ENCODE assay signal across 8 cellular contexts in the genomic region with DNA sequence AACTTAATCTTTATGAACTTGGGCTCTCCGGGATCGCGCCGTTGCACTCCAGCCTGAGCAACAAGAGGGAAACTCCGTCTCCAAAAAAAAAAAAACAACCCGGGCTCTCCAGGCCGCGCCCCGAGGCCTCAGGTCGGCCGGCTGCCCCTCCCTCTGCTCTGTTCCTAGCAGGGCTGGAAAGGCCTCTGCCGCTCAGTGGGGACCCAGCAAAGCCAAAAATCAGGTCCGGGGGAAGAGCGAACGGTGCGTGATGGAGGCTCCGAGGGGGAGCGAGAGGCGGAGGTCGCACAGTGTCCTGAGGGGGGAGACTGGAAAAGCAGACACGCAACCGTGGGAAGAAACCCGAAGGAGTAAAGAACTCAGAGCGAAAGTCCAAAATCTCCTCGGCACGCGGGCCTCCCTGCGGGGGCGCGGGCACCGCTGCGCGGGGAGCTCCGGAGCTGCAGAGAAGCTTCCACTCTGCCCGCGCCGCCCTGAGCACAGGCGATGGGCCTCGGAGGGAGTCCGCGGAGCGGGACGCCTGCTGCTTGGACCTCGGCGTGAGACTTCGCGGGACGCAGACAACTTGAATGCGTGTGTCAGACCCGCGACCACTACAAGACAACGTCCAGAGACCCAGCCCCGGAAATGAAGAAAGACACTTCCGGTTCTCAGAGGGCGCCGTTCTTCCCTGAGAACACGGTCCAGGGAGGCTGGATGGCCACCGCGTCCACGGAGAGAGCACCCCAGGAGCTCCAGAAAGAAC.
A peak's percentile ranks its signal among the peaks of the same experiment; 100 is the strongest.
DNase-seq lines count a peak whose midpoint lies in the region; ATAC-seq and TF ChIP-seq lines count a peak whose summit lies in the region.

No MANE protein-coding gene starts in this region.

- H3K4me1 Mint-ChIP-seq in CD4-positive, alpha-beta memory T cell, result peaks cover 0 to 10% (median 3%) of the 10 kb centered on the region in 4 donors
- H3K4me1 Mint-ChIP-seq in neural crest cell, result peaks cover 4% of the 10 kb centered on the region

- H3K4me3 ChIP-seq in CD4-positive, alpha-beta memory T cell (ENCODE audit: low read length in 2 of 2), result no peak overlapping the region
- H3K4me3 ChIP-seq in RWPE2 (ENCODE audit: severe bottlenecking), result peak overlapping the region; percentile 26
- peak overlapping the region; percentile 47 to 54 for H3K4me3 ChIP-seq in esophagus (ENCODE audit: low read depth in 1 of 2, low read length in 2 of 2)

- peak overlapping the region in 1 of 7 donors; percentile 42 for H3K27ac Mint-ChIP-seq in CD4-positive, alpha-beta memory T cell
- H3K27ac Mint-ChIP-seq in neural crest cell (ENCODE audit: unreplicated experiment), result peak overlapping the region; percentile 31

- 10 to 17% methylated on average over 60 of the region's 60 CpGs for WGBS in esophagus, 2 donors

- no peaks in the 10 kb centered on the region for H3K4me1 ChIP-seq in CD4-positive, alpha-beta memory T cell (ENCODE audit: insufficient read depth, low read length)
- H3K4me1 ChIP-seq in RWPE2 (ENCODE audit: insufficient read depth, poor library complexity, severe bottlenecking), result no peaks in the 10 kb centered on the region
- peaks cover 0 to 5% of the 10 kb centered on the region in 2 donors for H3K4me1 ChIP-seq in esophagus (ENCODE audit: control insufficient read depth in 2 of 2, insufficient read depth in 2 of 2, low read length in 1 of 2)

- DNase-seq in CD4-positive, alpha-beta memory T cell, result peak in 1 of 5 donors; percentile 0
- DNase-seq in RWPE2 (ENCODE audit: low spot score) (no peak), neural crest cell (ENCODE audit: low read depth, low spot score) (peak; percentile 2), NCI-H1105 treated with DMSO at 0.1 percent for 48 hours (lab: John Stamatoyannopoulos, UW) (no peak), GM13977 (ENCODE audit: low spot score) (no peak)

- ATAC-seq in RWPE2 (ENCODE audit: low read depth), result peak; percentile 46; the same call in 2 of the 3 replicates
- no peak for ATAC-seq in GM18517 (IDR thresholded peaks at IDR 0.05; ENCODE audit: unreplicated experiment)
- ATAC-seq in GM21390 (IDR thresholded peaks at IDR 0.05; ENCODE audit: unreplicated experiment), result no peak

- no peaks in the 10 kb centered on the region for H3K36me3 Mint-ChIP-seq in CD4-positive, alpha-beta memory T cell
- H3K36me3 Mint-ChIP-seq in neural crest cell (ENCODE audit: low read depth), result no peaks in the 10 kb centered on the region

- peaks cover 7 to 12% of the 10 kb centered on the region in 2 donors for H3K27me3 Mint-ChIP-seq in CD4-positive, alpha-beta memory T cell
- peaks cover 6% of the 10 kb centered on the region for H3K27me3 Mint-ChIP-seq in neural crest cell (ENCODE audit: low read depth)

- POLR2A ChIA-PET in CD4-positive, alpha-beta memory T cell (lab: Charles Lee; ENCODE audit: partially characterized antibody), result no interaction called here

- intact Hi-C loops in CD4-positive, alpha-beta memory T cell (cut with micrococcal nuclease), result no loop called here

- in situ Hi-C loops in GM13977 (cut with MboI; ENCODE audit: low pct_unique_long_range_greater_than_20kb, low sequenced_read_pairs, unreplicated experiment), result no loop called here

- CTCF ChIA-PET in CD4-positive, alpha-beta memory T cell (lab: Charles Lee; ENCODE audit: partially characterized antibody), result no interaction called here

- H3K36me3 ChIP-seq in CD4-positive, alpha-beta memory T cell (ENCODE audit: insufficient read depth, low read length), result no peaks in the 10 kb centered on the region
- H3K36me3 ChIP-seq in RWPE2 (ENCODE audit: low read depth) (no peaks in the 10 kb centered on the region), esophagus (ENCODE audit: control insufficient read depth in 2 of 2, insufficient read depth in 2 of 2, low read length in 1 of 2) (no peaks in the 10 kb centered on the region)

- no peak overlapping the region for H3K27ac ChIP-seq in CD4-positive, alpha-beta memory T cell (ENCODE audit: low read depth, low read length)
- H3K27ac ChIP-seq in RWPE2 (ENCODE audit: poor library complexity, severe bottlenecking) (no peak overlapping the region), esophagus (ENCODE audit: low read depth in 2 of 2, low read length in 1 of 2) (no peak overlapping the region)

- no peaks in the 10 kb centered on the region for H3K27me3 ChIP-seq in CD4-positive, alpha-beta memory T cell (ENCODE audit: insufficient read depth, low read length)
- H3K27me3 ChIP-seq in RWPE2 (ENCODE audit: insufficient read depth, poor library complexity, severe bottlenecking) (peaks cover 17% of the 10 kb centered on the region), esophagus (ENCODE audit: control insufficient read depth in 1 of 2, insufficient read depth in 2 of 2, low read length in 2 of 2) (no peaks in the 10 kb centered on the region)

- no peaks in the 10 kb centered on the region for H3K9me3 ChIP-seq in CD4-positive, alpha-beta memory T cell (ENCODE audit: control insufficient read depth in 1 of 2, low read length in 2 of 2)
- H3K9me3 ChIP-seq in RWPE2 (ENCODE audit: severe bottlenecking) (no peaks in the 10 kb centered on the region), esophagus (ENCODE audit: control insufficient read depth in 2 of 2, insufficient read depth in 1 of 2, low read depth in 1 of 2, low read length in 1 of 2) (no peaks in the 10 kb centered on the region)

- TF ChIP-seq CTCF in RWPE2 (IDR thresholded peaks at IDR 0.05; ENCODE audit: poor library complexity, severe bottlenecking) (no peak), neural crest cell (conservative IDR thresholded peaks at IDR 0.05) (no peak), GM13977 (IDR thresholded peaks at IDR 0.05; ENCODE audit: extremely low read depth, insufficient read depth, missing control alignments) (no peak)

- H3K9me3 Mint-ChIP-seq in CD4-positive, alpha-beta memory T cell, result peaks cover 0 to 3% (median under 1%) of the 10 kb centered on the region in 8 donors
- H3K9me3 Mint-ChIP-seq in neural crest cell, result peaks cover 2% of the 10 kb centered on the region

- H3K4me3 Mint-ChIP-seq in CD4-positive, alpha-beta memory T cell, result peak overlapping the region; percentile 50 to 83 (median 71)
- peak overlapping the region; percentile 86 for H3K4me3 Mint-ChIP-seq in neural crest cell

Comparison
In these comparisons a context has a peak if more than half of its experiments do, and no peak if none do; other contexts are left out.
1. H3K4me3 ChIP-seq: peak in RWPE2 (single experiment) and esophagus (2 of 2); none in CD4-positive, alpha-beta memory T cell (0 of 2).